2 cellular contexts compared by ENCODE assay signal in the genomic region with DNA sequence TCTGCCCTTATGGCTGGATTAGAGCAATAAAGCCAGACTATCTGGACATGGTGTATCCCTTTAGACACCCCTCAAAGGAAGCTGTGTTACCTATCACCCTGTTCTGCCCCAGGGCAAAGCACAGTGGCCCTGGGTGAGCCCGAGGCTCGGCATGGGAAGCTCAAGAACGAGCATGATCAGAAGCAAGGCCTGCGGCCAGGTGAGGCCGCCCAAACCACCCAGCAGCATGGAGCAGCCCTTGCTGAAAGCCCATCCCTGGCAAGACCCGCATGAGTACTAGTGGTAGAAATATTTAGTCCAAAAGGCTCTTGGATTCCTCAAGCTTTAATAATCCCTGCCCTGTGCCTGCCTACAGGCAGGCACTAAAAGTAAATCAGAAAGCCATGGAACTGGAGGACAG.
TF ChIP-seq lines count a peak whose summit lies in the region.

No MANE protein-coding gene starts in this region.

TF ChIP-seq in IMR-90, 13 proteins besides CTCF, POLR2A, EP300 and RAD21:
- TF ChIP-seq RCOR1 (IDR thresholded peaks at IDR 0.05; ENCODE audit: insufficient replicate concordance, low read length) (no peak), CHD1 (IDR thresholded peaks at IDR 0.05; ENCODE audit: low read depth, low read length) (no peak), CEBPB (IDR thresholded peaks at IDR 0.05; ENCODE audit: low read depth, low read length) (no peak), SMC3 (IDR thresholded peaks at IDR 0.05; ENCODE audit: low read depth, low read length) (no peak), MXI1 (IDR thresholded peaks at IDR 0.05; ENCODE audit: borderline replicate concordance, low read depth, low read length) (no peak), RFX5 (IDR thresholded peaks at IDR 0.05; ENCODE audit: low read depth, low read length) (no peak), MAZ (IDR thresholded peaks at IDR 0.05; ENCODE audit: borderline replicate concordance, low read depth, low read length) (no peak)
- TF ChIP-seq, protein P1, sequence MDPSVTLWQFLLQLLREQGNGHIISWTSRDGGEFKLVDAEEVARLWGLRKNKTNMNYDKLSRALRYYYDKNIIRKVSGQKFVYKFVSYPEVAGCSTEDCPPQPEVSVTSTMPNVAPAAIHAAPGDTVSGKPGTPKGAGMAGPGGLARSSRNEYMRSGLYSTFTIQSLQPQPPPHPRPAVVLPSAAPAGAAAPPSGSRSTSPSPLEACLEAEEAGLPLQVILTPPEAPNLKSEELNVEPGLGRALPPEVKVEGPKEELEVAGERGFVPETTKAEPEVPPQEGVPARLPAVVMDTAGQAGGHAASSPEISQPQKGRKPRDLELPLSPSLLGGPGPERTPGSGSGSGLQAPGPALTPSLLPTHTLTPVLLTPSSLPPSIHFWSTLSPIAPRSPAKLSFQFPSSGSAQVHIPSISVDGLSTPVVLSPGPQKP (IDR thresholded peaks at IDR 0.05; ENCODE audit: borderline replicate concordance, low read depth, low read length): no peak

TF ChIP-seq in HepG2, 621 proteins besides CTCF, POLR2A, EP300 and RAD21:
- TF ChIP-seq PHF20 (CRISPR knock-in tag; IDR thresholded peaks at IDR 0.05): no peak
- no peak for TF ChIP-seq SALL1 (CRISPR knock-in tag; IDR thresholded peaks at IDR 0.05)
- no peak for TF ChIP-seq NFRKB (IDR thresholded peaks at IDR 0.05)
TF ChIP-seq in HepG2: peak in this region for 0.
